In the genomic region with DNA sequence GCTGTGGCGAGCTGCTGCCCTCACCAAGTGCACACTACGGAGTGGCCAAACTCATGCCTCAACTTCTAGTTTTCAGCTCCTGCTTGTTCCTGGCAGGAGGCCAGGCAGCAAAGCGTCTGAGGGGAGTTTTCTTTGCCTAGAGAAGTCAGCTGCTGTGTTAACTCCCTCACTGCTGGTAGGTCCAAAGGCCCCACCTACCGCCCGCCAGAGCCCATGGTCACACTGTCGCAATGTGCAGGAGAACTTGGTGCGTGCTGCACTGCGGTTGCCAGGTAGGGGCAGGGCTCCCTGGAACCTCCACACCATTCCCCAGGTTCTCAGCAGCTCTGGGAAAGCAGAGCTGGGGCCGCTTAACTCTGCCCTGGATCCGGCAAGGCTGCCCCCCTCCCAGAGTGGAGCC, we compare ENCODE assay signal across 4 cellular contexts. TPM values are rescaled to one million over a fixed set of nuclear protein-coding genes. Genes with fewer than 3 reads are reported as not detected.
"Had no signal": no experiment of that assay in that cellular context is flagged by ENCODE, and none has a peak within 500 bp of the region (broad histone marks: within the 10 kb centered on the region; RNA-seq: fewer than 3 reads in every experiment).

No MANE protein-coding gene starts in this region.

RNA-seq across cellular contexts. Expression of gene GGTLC3, which starts 5.6 kb away (rescaled TPM):
- total RNA-seq: M059J, PC-3, Right ventricle myocardium superior had no signal
- polyA plus RNA-seq: SK-N-SH had no signal
